In genomic region chr1:169367686-169368405, GRCh38 we compare ENCODE assay signal across 8 cellular contexts. TPM values are rescaled to one million over a fixed set of nuclear protein-coding genes. Genes with fewer than 3 reads are reported as not detected.
DNase-seq lines count a peak whose midpoint lies in the region; ATAC-seq and TF ChIP-seq lines count a peak whose summit lies in the region.

Gene BLZF1, plus strand, starts transcription at chr1:169368195. Its CDS starts 1,328 bp downstream, at chr1:169369523.
Gene NME7, minus strand, starts transcription at chr1:169367797. Its CDS starts 87 bp downstream, at chr1:169367710.

- no peak for TF ChIP-seq RAD21 in SK-N-SH (IDR thresholded peaks at IDR 0.05; ENCODE audit: low read length)

- peak within 1 kb of the TSS; percentile 79 for H3K4me2 ChIP-seq in SK-N-SH
- H3K4me2 ChIP-seq in osteoblast (ENCODE audit: insufficient read depth, low read length) = peak within 1 kb of the TSS; percentile 83

- H3K27ac ChIP-seq in SK-N-SH (ENCODE audit: low read depth in 2 of 2, low read length in 1 of 2) (peak within 1 kb of the TSS; percentile 90 to 98), osteoblast (ENCODE audit: low read depth, low read length) (peak within 1 kb of the TSS; percentile 99), thoracic aorta (peak within 1 kb of the TSS; percentile 72 to 85)

- WGBS in SK-N-SH (ENCODE audit: low lambda C conversion rate) = 2% methylated on average over 36 of the region's 37 CpGs

- H3K27me3 Mint-ChIP-seq in glutamatergic neuron (ENCODE audit: unreplicated experiment) = no peaks in the 10 kb centered on the region

- peaks cover 7% of the 10 kb centered on the region for H3K36me3 Mint-ChIP-seq in glutamatergic neuron (ENCODE audit: unreplicated experiment)

- H3K27ac Mint-ChIP-seq in glutamatergic neuron (ENCODE audit: unreplicated experiment) = no peak within 1 kb of the TSS

- H3K4me3 ChIP-seq in SK-N-SH (ENCODE audit: low read depth in 2 of 2, low read length in 1 of 2) (peak within 1 kb of the TSS; percentile 84 to 96), osteoblast (ENCODE audit: insufficient read depth, low read length) (peak within 1 kb of the TSS; percentile 76), thoracic aorta (peak within 1 kb of the TSS; percentile 84)

- H4K20me1 ChIP-seq in SK-N-SH (ENCODE audit: insufficient read depth) (no peaks in the 10 kb centered on the region), osteoblast (ENCODE audit: insufficient read depth, low read length) (no peaks in the 10 kb centered on the region)

- H3K4me1 ChIP-seq in SK-N-SH (ENCODE audit: control insufficient read depth in 1 of 2, insufficient read depth in 2 of 2, low read depth in 1 of 2, low read length in 1 of 2) (peaks cover 7 to 25% of the 10 kb centered on the region in 2 experiments; a peak in 3 of 4 replicates), osteoblast (ENCODE audit: insufficient read depth, low read length) (peaks cover 19% of the 10 kb centered on the region), thoracic aorta (ENCODE audit: control insufficient read depth in 1 of 2, low read depth in 2 of 2) (peaks cover 21 to 28% of the 10 kb centered on the region in 2 donors)

- H3K79me2 ChIP-seq in SK-N-SH (ENCODE audit: insufficient read depth) (peaks cover 87% of the 10 kb centered on the region), osteoblast (ENCODE audit: insufficient read depth, low read length) (peaks cover 68% of the 10 kb centered on the region)

- H2AFZ ChIP-seq in SK-N-SH (ENCODE audit: low read depth) = peak within 1 kb of the TSS; percentile 95
- peak within 1 kb of the TSS; percentile 93 for H2AFZ ChIP-seq in osteoblast (ENCODE audit: low read length)

- peaks cover 28 to 39% of the 10 kb centered on the region in 2 experiments for H3K36me3 ChIP-seq in SK-N-SH (replicated peaks in 1 of 2; ENCODE audit: control insufficient read depth in 1 of 2, insufficient read depth in 2 of 2, low read length in 1 of 2)
- peaks cover 19% of the 10 kb centered on the region for H3K36me3 ChIP-seq in osteoblast (ENCODE audit: insufficient read depth, low read length)
- peaks cover 11% of the 10 kb centered on the region for H3K36me3 ChIP-seq in thoracic aorta

- no peak for TF ChIP-seq EP300 in SK-N-SH (IDR thresholded peaks at IDR 0.05; ENCODE audit: borderline replicate concordance in 1 of 2, low read depth in 1 of 2, low read length in 1 of 2)

- H3K9me2 ChIP-seq in SK-N-SH = no peaks in the 10 kb centered on the region

- H3K9me3 ChIP-seq in SK-N-SH = no peaks in the 10 kb centered on the region
- H3K9me3 ChIP-seq in osteoblast (ENCODE audit: low read depth, low read length) = no peaks in the 10 kb centered on the region
- H3K9me3 ChIP-seq in thoracic aorta = no peaks in the 10 kb centered on the region

- peak; percentile 93 for DNase-seq in GM04504 (ENCODE audit: low read depth)
- DNase-seq in NCI-H1092 (lab: John Stamatoyannopoulos, UW) = peak; percentile 96
- DNase-seq in SK-N-SH = peak; percentile 84
- DNase-seq in activated naive CD4-positive, alpha-beta T cell treated with anti-CD3 and anti-CD28 coated beads, Interleukin-2, amount 50 U/mL, for 16 hours = peak; percentile 99
- peak; percentile 98 for DNase-seq in glutamatergic neuron
- peak; percentile 61 for DNase-seq in osteoblast (ENCODE audit: insufficient read length, low spot score, missing footprints)
- peak; percentile 90 for DNase-seq in thoracic aorta (ENCODE audit: low spot score)

- CTCF ChIA-PET in SK-N-SH (lab: Yijun Ruan, JAX) = interaction anchor here (0.6 to 2.1 kb wide), 13 partner anchors 8 to 1025 kb away, joined by 3 to 12 read pairs (median 3); no protein-coding TSS in a partner anchor

- H3K4me3 Mint-ChIP-seq in glutamatergic neuron (ENCODE audit: unreplicated experiment) = peak within 1 kb of the TSS; percentile 58

- POLR2A ChIA-PET in SK-N-SH (lab: Yijun Ruan, JAX) = interaction anchor here (0.5 to 1.7 kb wide), 6 partner anchors 12 to 262 kb away, joined by 3 to 5 read pairs (median 3); partner anchors contain the start of genes CCDC181 and SLC19A2

- peak within 1 kb of the TSS; percentile 75 for H3K9ac ChIP-seq in SK-N-SH

- H3K4me1 Mint-ChIP-seq in glutamatergic neuron (ENCODE audit: low read depth, unreplicated experiment) = no peaks in the 10 kb centered on the region

- TF ChIP-seq CTCF in SK-N-SH (IDR thresholded peaks at IDR 0.05) = no peak
- TF ChIP-seq CTCF in glutamatergic neuron (IDR thresholded peaks at IDR 0.05; ENCODE audit: partially characterized antibody, unreplicated experiment) = no peak
- TF ChIP-seq CTCF in osteoblast (IDR thresholded peaks at IDR 0.05; ENCODE audit: extremely low read depth, low read depth, low read length) = no peak
- TF ChIP-seq CTCF in thoracic aorta (IDR thresholded peaks at IDR 0.05) = no peak

- H3F3A ChIP-seq in SK-N-SH (replicated peaks; ENCODE audit: insufficient read depth) = peaks cover 6% of the 10 kb centered on the region

- no peaks in the 10 kb centered on the region for H3K27me3 ChIP-seq in SK-N-SH (ENCODE audit: insufficient read depth)
- H3K27me3 ChIP-seq in osteoblast (ENCODE audit: insufficient read depth, low read length) = no peaks in the 10 kb centered on the region
- H3K27me3 ChIP-seq in thoracic aorta (replicated peaks; ENCODE audit: insufficient read depth) = no peaks in the 10 kb centered on the region

- H3K9me3 Mint-ChIP-seq in glutamatergic neuron (ENCODE audit: unreplicated experiment) = no peaks in the 10 kb centered on the region

- ATAC-seq in HG02588 (IDR thresholded peaks at IDR 0.05; ENCODE audit: unreplicated experiment) (peak; percentile 97), thoracic aorta (ENCODE audit: insufficient number of reproducible peaks, low FRiP score, low read depth) (peak; percentile 97)

TF ChIP-seq in SK-N-SH, 30 proteins besides CTCF, POLR2A, EP300 and RAD21 (continues in another document):
- TF ChIP-seq YY1 (IDR thresholded peaks at IDR 0.05; ENCODE audit: low read depth) = peak; percentile 69
- no peak for TF ChIP-seq IRF3 (IDR thresholded peaks at IDR 0.05; ENCODE audit: low read depth, low read length)
- TF ChIP-seq MAX (IDR thresholded peaks at IDR 0.05; ENCODE audit: low read depth) = peak; percentile 74; the same call in 1 of the 2 replicates
- TF ChIP-seq RXRA (IDR thresholded peaks at IDR 0.05; ENCODE audit: borderline replicate concordance, low read depth) = no peak
- no peak for TF ChIP-seq MEF2A (IDR thresholded peaks at IDR 0.05; ENCODE audit: borderline replicate concordance, low read depth)
- TF ChIP-seq JUND (IDR thresholded peaks at IDR 0.05) = peak; percentile 32; the same call in 1 of the 2 replicates
- TF ChIP-seq TCF12 (IDR thresholded peaks at IDR 0.05) = peak; percentile 27; the same call in 1 of the 2 replicates
- peak; percentile 89 for TF ChIP-seq MXI1 (IDR thresholded peaks at IDR 0.05; ENCODE audit: low read depth, low read length)
- no peak for TF ChIP-seq USF2 (IDR thresholded peaks at IDR 0.05; ENCODE audit: borderline replicate concordance, low read depth, low read length)
- 0 out of 2 replicates have a peak, but pooled peaks have one; percentile 53 for TF ChIP-seq TAF1 (IDR thresholded peaks at IDR 0.05; ENCODE audit: borderline replicate concordance, low read depth, low read length)
- TF ChIP-seq CHD2 (IDR thresholded peaks at IDR 0.05; ENCODE audit: low read length, partially characterized antibody) = peak; percentile 52
- no peak for TF ChIP-seq EZH2phosphoT487 (IDR thresholded peaks at IDR 0.05; ENCODE audit: borderline replicate concordance, low read depth)
- TF ChIP-seq RCOR1 (IDR thresholded peaks at IDR 0.05; ENCODE audit: low read length) = peak; percentile 83; the same call in 1 of the 2 replicates
- peak; percentile 65; the same call in 1 of the 2 replicates for TF ChIP-seq POLR2AphosphoS5 (IDR thresholded peaks at IDR 0.05; ENCODE audit: low read depth, low read length)
- TF ChIP-seq FOXM1 (IDR thresholded peaks at IDR 0.05; ENCODE audit: low read depth) = no peak
- no peak for TF ChIP-seq SMC3 (IDR thresholded peaks at IDR 0.05; ENCODE audit: low read depth, low read length)
- no peak for TF ChIP-seq USF1 (IDR thresholded peaks at IDR 0.05; ENCODE audit: borderline replicate concordance, low read depth)

RNA-seq across cellular contexts. Expression of gene BLZF1, which starts in this region (rescaled TPM):
- 9.5 and 16.0 TPM in 2 replicates for polyA plus RNA-seq in SK-N-SH (2012; rRNA removed)
- polyA plus RNA-seq in SK-N-SH (2012; cell fraction: cytosol; rRNA removed) = 16.9 and 22.2 TPM in 2 replicates
- polyA plus RNA-seq in SK-N-SH (2012; cell fraction: nucleus; rRNA removed) = 8.8 and 21.0 TPM in 2 replicates
- 15.7 TPM for total RNA-seq in glutamatergic neuron (ENCODE audit: unreplicated experiment)
- total RNA-seq in osteoblast = 29.5 and 29.7 TPM in 2 replicates
- total RNA-seq in thoracic aorta = 10 to 100 TPM; 22.3 to 27.8 TPM

RNA-seq across cellular contexts. Expression of gene NME7, which starts in this region (rescaled TPM):
- 13.7 and 20.6 TPM in 2 replicates for polyA plus RNA-seq in SK-N-SH (2012; rRNA removed)
- polyA plus RNA-seq in SK-N-SH (2012; cell fraction: cytosol; rRNA removed) = 26.0 and 38.4 TPM in 2 replicates
- polyA plus RNA-seq in SK-N-SH (2012; cell fraction: nucleus; rRNA removed) = 4.0 and 10.8 TPM in 2 replicates
- total RNA-seq in glutamatergic neuron (ENCODE audit: unreplicated experiment) = 18.6 TPM
- total RNA-seq in osteoblast = 28.0 and 31.5 TPM in 2 replicates
- total RNA-seq in thoracic aorta = 10 to 100 TPM; 18.3 to 20.4 TPM

Comparison
In these comparisons a context has a peak if more than half of its experiments do, and no peak if none do; other contexts are left out.
1. Peak in every context shown above with its lines: DNase-seq, ATAC-seq, H3K4me3 ChIP-seq and H3K27ac ChIP-seq.